Comparison of ENCODE assay signal across 8 cellular contexts in the genomic region with DNA sequence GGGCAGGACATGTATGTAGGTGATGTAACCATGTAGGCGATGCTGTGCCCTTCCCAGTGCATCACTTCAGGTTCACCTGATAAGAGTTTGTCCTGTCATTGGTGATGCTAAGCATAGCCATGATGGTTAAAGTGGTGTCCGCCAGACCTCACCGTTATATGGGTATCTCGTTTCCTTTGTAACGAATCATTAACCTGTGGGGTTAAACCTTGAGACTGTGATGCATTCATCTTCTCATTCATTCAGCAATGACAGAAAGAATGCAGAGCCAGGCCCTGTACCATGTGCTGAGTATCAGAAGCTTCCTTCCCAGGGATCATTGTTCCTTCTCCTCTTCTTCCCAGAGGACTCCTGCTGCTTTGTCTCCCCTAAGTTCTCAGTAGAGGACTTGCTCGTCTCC.
"Had no signal": no experiment of that assay in that cellular context is flagged by ENCODE, and none has a peak within 500 bp of the region (broad histone marks: within the 10 kb centered on the region; RNA-seq: fewer than 3 reads in every experiment).

No MANE protein-coding gene starts in this region.

- FAIRE-seq: G401.6, GM12878, GM12891, GM12892, GM18507, GM19239 had no signal

- H3K4me3 ChIP-seq: GM12878 had no signal

- DNase-seq: GDM1, GF-D8 had no signal
